Comparison of ENCODE assay signal across 8 cellular contexts in genomic region chr12:114004402-114004801, GRCh38.
"Had no signal": no experiment of that assay in that cellular context is flagged by ENCODE, and none has a peak within 500 bp of the region (broad histone marks: within the 10 kb centered on the region; RNA-seq: fewer than 3 reads in every experiment).

No MANE protein-coding gene starts in this region.

- ATAC-seq: GM12878 had no signal

- FAIRE-seq: G401.6, GM12878, GM12891, GM12892, GM18507, GM19239 had no signal

- DNase-seq: GDM1, GF-D8 had no signal

- H3K4me3 ChIP-seq: GM12878 had no signal
